In genomic region chr5:154714271-154714986, GRCh38 we compare ENCODE assay signal across 1 cellular context.
TF ChIP-seq lines count a peak whose summit lies in the region.

No MANE protein-coding gene starts in this region.

TF ChIP-seq in A549, 52 proteins besides CTCF, POLR2A, EP300 and RAD21 (continued from another document):
- TF ChIP-seq, protein P1, sequence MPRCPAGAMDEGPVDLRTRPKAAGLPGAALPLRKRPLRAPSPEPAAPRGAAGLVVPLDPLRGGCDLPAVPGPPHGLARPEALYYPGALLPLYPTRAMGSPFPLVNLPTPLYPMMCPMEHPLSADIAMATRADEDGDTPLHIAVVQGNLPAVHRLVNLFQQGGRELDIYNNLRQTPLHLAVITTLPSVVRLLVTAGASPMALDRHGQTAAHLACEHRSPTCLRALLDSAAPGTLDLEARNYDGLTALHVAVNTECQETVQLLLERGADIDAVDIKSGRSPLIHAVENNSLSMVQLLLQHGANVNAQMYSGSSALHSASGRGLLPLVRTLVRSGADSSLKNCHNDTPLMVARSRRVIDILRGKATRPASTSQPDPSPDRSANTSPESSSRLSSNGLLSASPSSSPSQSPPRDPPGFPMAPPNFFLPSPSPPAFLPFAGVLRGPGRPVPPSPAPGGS (IDR thresholded peaks at IDR 0.05) = no peak
- TF ChIP-seq KDM1A (IDR thresholded peaks at IDR 0.05; ENCODE audit: low read depth) (no peak), CHD4 (IDR thresholded peaks at IDR 0.05; ENCODE audit: borderline replicate concordance) (no peak)
TF ChIP-seq in A549: peak in this region for 0.
